Comparison of ENCODE assay signal across 18 cellular contexts in the genomic region with DNA sequence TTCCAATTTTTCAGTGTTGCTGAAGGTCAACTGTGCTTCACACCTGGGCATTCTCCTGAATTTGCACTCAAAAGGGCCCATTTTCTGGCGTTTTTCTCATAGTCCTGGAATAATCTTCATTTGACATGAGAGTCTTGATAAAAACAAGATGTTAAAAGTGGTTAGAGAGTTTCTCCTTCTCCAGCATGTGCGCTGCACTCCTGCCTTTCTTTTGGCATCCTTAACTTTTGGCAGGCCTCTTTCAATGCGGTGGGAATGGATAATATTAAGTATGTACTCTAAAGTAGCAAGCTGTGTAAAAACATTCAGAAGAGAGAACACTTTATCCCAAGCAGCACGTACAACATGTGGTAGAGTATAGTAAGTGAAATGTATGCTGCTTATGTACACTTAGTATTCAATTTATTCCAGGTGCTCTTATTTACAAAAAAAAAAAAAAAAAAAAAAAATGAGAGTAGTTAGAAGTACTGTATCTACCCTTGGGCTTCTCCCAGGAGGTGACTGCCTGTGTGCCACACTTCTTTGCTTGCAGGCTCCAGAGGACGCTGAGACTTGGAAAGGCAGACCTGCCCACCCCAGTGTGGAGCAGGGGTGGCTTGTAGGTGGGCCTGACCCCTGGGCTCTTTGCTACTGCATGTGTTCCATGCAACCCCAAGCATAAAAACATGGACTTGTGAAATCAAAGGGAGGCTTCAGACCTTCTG.
DNase-seq lines count a peak whose midpoint lies in the region; ATAC-seq and TF ChIP-seq lines count a peak whose summit lies in the region.
"Had no signal": no experiment of that assay in that cellular context is flagged by ENCODE, and none has a peak within 500 bp of the region (broad histone marks: within the 10 kb centered on the region; RNA-seq: fewer than 3 reads in every experiment).

No MANE protein-coding gene starts in this region.

- H3K4me1 ChIP-seq in RWPE2 (ENCODE audit: insufficient read depth, poor library complexity, severe bottlenecking) (peaks cover 16% of the 10 kb centered on the region), rectal smooth muscle tissue (ENCODE audit: control insufficient read depth, insufficient read depth, low read length) (peaks cover 31% of the 10 kb centered on the region)

- TF ChIP-seq CTCF in AG10803 (conservative IDR thresholded peaks at IDR 0.05; ENCODE audit: low read length) (no peak), RWPE2 (IDR thresholded peaks at IDR 0.05; ENCODE audit: poor library complexity, severe bottlenecking) (no peak), fibroblast of pulmonary artery (IDR thresholded peaks at IDR 0.05; ENCODE audit: low read length, missing control alignments) (no peak)

- H3K36me3 ChIP-seq in RWPE2 (ENCODE audit: low read depth) = peaks cover 7% of the 10 kb centered on the region; the same call in 1 of the 2 replicates
- no peaks in the 10 kb centered on the region for H3K36me3 ChIP-seq in rectal smooth muscle tissue (ENCODE audit: control insufficient read depth, insufficient read depth, low read length)
- H3K36me3 ChIP-seq: heart left ventricle had no signal

- DNase-seq in AG10803 (ENCODE audit: low read depth) = peak; percentile 73
- no peak for DNase-seq in RWPE2 (ENCODE audit: low spot score)
- DNase-seq in fibroblast of pulmonary artery (ENCODE audit: low read depth) = peak; percentile 31
- DNase-seq in activated CD8-positive, alpha-beta memory T cell treated with anti-CD3 and anti-CD28 coated beads, Interleukin-2, amount 50 U/mL, for 48 hours = no peak
- DNase-seq in NCI-H510A (lab: John Stamatoyannopoulos, UW) = no peak
- DNase-seq: activated CD4-positive, CD25-positive, alpha-beta regulatory T cell; activated CD8-positive, alpha-beta memory T cell treated with anti-CD3 and anti-CD28 coated beads, Interleukin-2, amount 10 ng/mL, durations not matched to agents 7 days and 5 days; activated naive CD4-positive, alpha-beta T cell treated with anti-CD3 and anti-CD28 coated beads for 36 hours; heart left ventricle; naive thymus-derived CD4-positive, alpha-beta T cell; NCI-H187 treated with DMSO at 0.1 percent for 48 hours; NCI-H526 treated with DMSO at 0.1 percent for 48 hours; stimulated activated CD4-positive, alpha-beta T cell treated with anti-CD3 and anti-CD28 coated beads, Interleukin-4, amount 100 ng/mL, for 1 hour had no signal

- H3K27ac ChIP-seq in RWPE2 (ENCODE audit: poor library complexity, severe bottlenecking) (peak overlapping the region; percentile 44), rectal smooth muscle tissue (ENCODE audit: low read depth, low read length) (peak overlapping the region; percentile 31)

- H3K4me3 ChIP-seq in AG10803 (ENCODE audit: low read length) (peak overlapping the region; percentile 83), RWPE2 (ENCODE audit: severe bottlenecking) (no peak overlapping the region), fibroblast of pulmonary artery (replicated peaks; ENCODE audit: low read depth, low read length) (no peak overlapping the region), rectal smooth muscle tissue (ENCODE audit: low read length) (no peak overlapping the region)
- H3K4me3 ChIP-seq: heart left ventricle had no signal

- ATAC-seq in RWPE2 (ENCODE audit: low read depth) (no peak), GM21786 (IDR thresholded peaks at IDR 0.05; ENCODE audit: unreplicated experiment) (no peak), HG03469 (IDR thresholded peaks at IDR 0.05; ENCODE audit: unreplicated experiment) (no peak)
- ATAC-seq: activated CD8-positive, alpha-beta memory T cell treated with anti-CD3 and anti-CD28 coated beads, Interleukin-2, amount 10 ng/mL, durations not matched to agents 7 days and 5 days; heart left ventricle; left lobe of liver; naive thymus-derived CD4-positive, alpha-beta T cell; Panc1 had no signal

- no peaks in the 10 kb centered on the region for H3K27me3 ChIP-seq in RWPE2 (ENCODE audit: insufficient read depth, poor library complexity, severe bottlenecking)
- peaks cover 2% of the 10 kb centered on the region for H3K27me3 ChIP-seq in rectal smooth muscle tissue (ENCODE audit: control insufficient read depth, insufficient read depth, low read length)

- no peaks in the 10 kb centered on the region for H3K9me3 ChIP-seq in RWPE2 (ENCODE audit: severe bottlenecking)
- H3K9me3 ChIP-seq: heart left ventricle had no signal

- H3K9ac ChIP-seq in rectal smooth muscle tissue (ENCODE audit: low read length) = no peak overlapping the region

Comparison
In these comparisons a context has a peak if more than half of its experiments do, and no peak if none do; other contexts are left out.
1. DNase-seq: peak in AG10803 (single experiment) and fibroblast of pulmonary artery (single experiment); none in RWPE2 (single experiment), activated CD8-positive, alpha-beta memory T cell treated with anti-CD3 and anti-CD28 coated beads, Interleukin-2, amount 50 U/mL, for 48 hours (single experiment) and NCI-H510A (single experiment).